ENCODE assay signal across 21 cellular contexts in the genomic region with DNA sequence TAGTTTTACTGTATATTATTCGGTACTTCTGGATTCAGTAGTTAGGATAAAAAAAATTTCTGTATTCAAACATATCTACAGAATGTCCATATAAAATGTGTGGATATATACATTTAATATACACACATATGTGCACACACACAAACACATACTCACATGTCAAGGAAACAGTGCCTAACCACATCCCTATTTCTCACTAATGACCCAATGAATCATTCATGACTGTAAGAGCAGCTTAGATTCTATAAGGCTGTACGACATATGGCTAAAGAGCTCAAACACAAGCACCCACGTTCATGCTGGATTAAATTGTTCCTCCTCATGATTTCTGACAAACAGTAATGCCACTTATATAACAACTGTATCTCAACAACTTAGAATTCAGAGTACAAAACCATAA.
"Had no signal": no experiment of that assay in that cellular context is flagged by ENCODE, and none has a peak within 500 bp of the region (broad histone marks: within the 10 kb centered on the region; RNA-seq: fewer than 3 reads in every experiment).

No MANE protein-coding gene starts in this region.

- FAIRE-seq: colon, small intestine had no signal

- DNase-seq: activated CD4-positive, alpha-beta T cell treated with anti-CD3 and anti-CD28 coated beads for 48 hours; activated CD4-positive, CD25-positive, alpha-beta regulatory T cell; activated CD8-positive, alpha-beta T cell treated with anti-CD3 and anti-CD28 coated beads for 36 hours; activated naive CD4-positive, alpha-beta T cell treated with Interleukin-2 at 50 U/mL for 16 hours; activated naive CD8-positive, alpha-beta T cell treated with anti-CD3 and anti-CD28 coated beads, Interleukin-2, amount 10 ng/mL, durations not matched to agents 7 days and 5 days; activated T-cell treated with anti-CD3 and anti-CD28 coated beads, Interleukin-2, amount 50 U/mL, for 1 hour; central memory CD4-positive, alpha-beta T cell; dorsolateral prefrontal cortex; endodermal cell; foreskin keratinocyte; hypothalamus; left lung; right lobe of liver; small intestine; stimulated activated CD4-positive, alpha-beta T cell treated with anti-CD3 and anti-CD28 coated beads, Interleukin-15, amount 100 ng/mL, for 24 hours; stimulated activated CD4-positive, alpha-beta T cell treated with anti-CD3 and anti-CD28 coated beads, Interleukin-2, amount 100 ng/mL, for 48 hours; T-helper 9 cell; transverse colon had no signal

- ATAC-seq: activated CD8-positive, alpha-beta T cell treated with anti-CD3 and anti-CD28 coated beads for 36 hours; activated T-helper 17 cell treated with anti-CD3 and anti-CD28 coated beads, Interleukin-2, amount 50 U/mL, for 72 hours; foreskin keratinocyte; left lung; natural killer cell treated with Interleukin-12 subunit alpha and Interleukin-12 subunit beta and Interleukin-15 and Interleukin-18, amount 100 ng/mL, for 72 hours; right lobe of liver had no signal
